In the genomic region with DNA sequence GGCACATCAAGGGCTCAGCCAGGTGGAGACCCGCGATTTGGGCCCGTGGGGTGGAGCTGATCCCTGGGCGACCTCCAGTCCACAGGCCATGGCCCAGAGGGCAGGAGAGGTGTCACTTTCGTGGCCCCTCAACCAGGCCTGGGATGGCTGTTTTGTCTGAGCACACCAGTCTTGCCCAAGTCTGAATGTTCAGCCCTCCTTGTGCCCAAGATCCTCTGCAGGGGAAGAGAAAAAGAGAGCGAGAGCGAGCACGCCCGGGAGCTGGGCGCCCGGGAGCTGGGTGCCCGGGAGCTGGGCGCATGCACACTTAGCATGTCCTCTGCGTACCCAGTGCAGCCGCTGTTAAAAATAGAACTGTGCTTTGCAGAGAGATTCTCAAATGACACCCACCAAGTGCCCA, we compare ENCODE assay signal across 17 cellular contexts.
DNase-seq lines count a peak whose midpoint lies in the region; ATAC-seq and TF ChIP-seq lines count a peak whose summit lies in the region.
"Had no signal": no experiment of that assay in that cellular context is flagged by ENCODE, and none has a peak within 500 bp of the region (broad histone marks: within the 10 kb centered on the region; RNA-seq: fewer than 3 reads in every experiment).

No MANE protein-coding gene starts in this region.

- no peak overlapping the region for H4K8ac ChIP-seq in neuronal stem cell (ENCODE audit: low read depth, low read length)

- H2AFZ ChIP-seq in neuronal stem cell (ENCODE audit: low read length): no peak overlapping the region

- H3K23ac ChIP-seq in neuronal stem cell (ENCODE audit: low read depth, low read length, poor library complexity): no peak overlapping the region

- no CpG with 5 or more reads among the region's 15 CpGs for WGBS in neuronal stem cell (ENCODE audit: extremely low coverage in 2 of 2, insufficient read length in 2 of 2, insufficient replicate concordance in 1 of 2), 2 donors

- no peak overlapping the region for H2BK15ac ChIP-seq in neuronal stem cell (ENCODE audit: low read length)

- H3K4me1 ChIP-seq in neuronal stem cell (ENCODE audit: control insufficient read depth in 2 of 2, insufficient read depth in 1 of 2, low read depth in 1 of 2, low read length in 2 of 2): peaks cover 9 to 19% of the 10 kb centered on the region in 2 donors

- H3K36me3 ChIP-seq in neuronal stem cell (replicated peaks in 1 of 2; ENCODE audit: control insufficient read depth in 2 of 2, insufficient read depth in 2 of 2, low read length in 2 of 2): no peaks in the 10 kb centered on the region

- no peaks in the 10 kb centered on the region for H3K9me3 ChIP-seq in neuronal stem cell (replicated peaks in 1 of 2; ENCODE audit: control insufficient read depth in 2 of 2, insufficient read depth in 1 of 2, low read depth in 1 of 2, low read length in 2 of 2)

- no peak overlapping the region for H2BK12ac ChIP-seq in neuronal stem cell (ENCODE audit: low read length)

- peak; percentile 61 for ATAC-seq in Right ventricle myocardium inferior
- no peak for ATAC-seq in HG03442 (IDR thresholded peaks at IDR 0.05; ENCODE audit: unreplicated experiment)
- ATAC-seq: stimulated activated naive B cell treated with anti-CD40 and anti-IgM and Interleukin-4, amounts not matched to agents 10 μg/mL and 1 μg/mL and 100 μg/mL, for 72 hours; T-cell had no signal

- H3K27me3 Mint-ChIP-seq in nephron progenitor cell (ENCODE audit: low read depth, poor library complexity): peaks cover 12% of the 10 kb centered on the region

- H3K18ac ChIP-seq in neuronal stem cell (ENCODE audit: low read length): no peak overlapping the region

- H2BK120ac ChIP-seq in neuronal stem cell (ENCODE audit: low read depth, low read length): no peak overlapping the region

- no peak for TF ChIP-seq CTCF in coronary artery (IDR thresholded peaks at IDR 0.05)
- no peak for TF ChIP-seq CTCF in nephron progenitor cell (IDR thresholded peaks at IDR 0.05)

- no peak overlapping the region for H3K4me3 Mint-ChIP-seq in nephron progenitor cell
- H3K4me3 Mint-ChIP-seq: activated CD4-positive, alpha-beta memory T cell treated with anti-CD3 and anti-CD28 coated beads, Interleukin-2, amount 10 ng/mL, durations not matched to agents 7 days and 5 days; activated naive CD8-positive, alpha-beta T cell treated with anti-CD3 and anti-CD28 coated beads for 36 hours; memory B cell; stimulated activated naive B cell treated with anti-CD40 and anti-IgM and Interleukin-4, amounts not matched to agents 10 μg/mL and 1 μg/mL and 100 μg/mL, for 72 hours; T-cell had no signal

- H3K14ac ChIP-seq in neuronal stem cell (ENCODE audit: low read length): no peak overlapping the region

- peak; percentile 50 for DNase-seq in Right ventricle myocardium inferior (ENCODE audit: missing footprints)
- DNase-seq in cardiac septum (ENCODE audit: low spot score): no peak
- DNase-seq in coronary artery (ENCODE audit: low spot score): no peak
- DNase-seq in neuronal stem cell (ENCODE audit: low spot score): no peak
- no peak for DNase-seq in activated gamma-delta T cell treated with Interleukin-2 at 50 U/mL for 16 hours
- no peak for DNase-seq in nephron progenitor cell
- no peak for DNase-seq in Kasumi-1 (lab: John Stamatoyannopoulos, UW)
- DNase-seq: activated CD4-positive, alpha-beta memory T cell treated with anti-CD3 and anti-CD28 coated beads, Interleukin-2, amount 10 ng/mL, durations not matched to agents 7 days and 5 days; activated CD4-positive, CD25-positive, alpha-beta regulatory T cell treated with anti-CD3 and anti-CD28 coated beads, Interleukin-2, amount 50 U/mL, for 72 hours; activated naive CD8-positive, alpha-beta T cell treated with anti-CD3 and anti-CD28 coated beads for 36 hours; IMR-90; OCI-M1; stimulated activated CD4-positive, alpha-beta T cell treated with anti-CD3 and anti-CD28 coated beads, Interleukin-4, amount 100 ng/mL, for 1 hour; stimulated activated naive B cell treated with anti-CD40 and anti-IgM and Interleukin-4, amounts not matched to agents 10 μg/mL and 1 μg/mL and 100 μg/mL, for 72 hours had no signal

- intact Hi-C loops in Right ventricle myocardium inferior (cut with DNase I) (loop anchor here (5.0 kb wide), 1 partner anchor 47 kb away; no protein-coding TSS in a partner anchor), cardiac septum (cut with DNase I) (no loop called here)

- H3K27ac ChIP-seq in coronary artery (no peak overlapping the region), neuronal stem cell (replicated peaks; ENCODE audit: low read length) (no peak overlapping the region)

- H3K36me3 Mint-ChIP-seq in nephron progenitor cell (ENCODE audit: low read depth): no peaks in the 10 kb centered on the region
- H3K36me3 Mint-ChIP-seq: activated naive CD8-positive, alpha-beta T cell treated with anti-CD3 and anti-CD28 coated beads for 36 hours; memory B cell; stimulated activated naive B cell treated with anti-CD40 and anti-IgM and Interleukin-4, amounts not matched to agents 10 μg/mL and 1 μg/mL and 100 μg/mL, for 72 hours; T-cell had no signal

- H3K27ac Mint-ChIP-seq in nephron progenitor cell: no peak overlapping the region
- H3K27ac Mint-ChIP-seq: activated CD4-positive, alpha-beta memory T cell treated with anti-CD3 and anti-CD28 coated beads, Interleukin-2, amount 10 ng/mL, durations not matched to agents 7 days and 5 days; activated naive CD8-positive, alpha-beta T cell treated with anti-CD3 and anti-CD28 coated beads for 36 hours; memory B cell; stimulated activated naive B cell treated with anti-CD40 and anti-IgM and Interleukin-4, amounts not matched to agents 10 μg/mL and 1 μg/mL and 100 μg/mL, for 72 hours; T-cell had no signal

- H2AK5ac ChIP-seq in neuronal stem cell (ENCODE audit: low read depth, low read length): peak overlapping the region; percentile 57

- peaks cover 0 to 35% (median 0%) of the 10 kb centered on the region in 3 experiments for H3K27me3 ChIP-seq in neuronal stem cell (ENCODE audit: control insufficient read depth in 3 of 3, insufficient read depth in 3 of 3, low read depth in 1 of 3, low read length in 3 of 3)

- H3K4ac ChIP-seq in neuronal stem cell (ENCODE audit: low read length): no peak overlapping the region

- H3K9ac ChIP-seq in neuronal stem cell (ENCODE audit: low read depth, low read length, poor library complexity): no peak overlapping the region

- H2BK5ac ChIP-seq in neuronal stem cell (ENCODE audit: low read length): no peak overlapping the region

- H3K4me1 Mint-ChIP-seq in nephron progenitor cell: peaks cover 25% of the 10 kb centered on the region
- H3K4me1 Mint-ChIP-seq: activated CD4-positive, alpha-beta memory T cell treated with anti-CD3 and anti-CD28 coated beads, Interleukin-2, amount 10 ng/mL, durations not matched to agents 7 days and 5 days; activated naive CD8-positive, alpha-beta T cell treated with anti-CD3 and anti-CD28 coated beads for 36 hours; T-cell had no signal

- H3K4me3 ChIP-seq in coronary artery (peak overlapping the region; percentile 48), neuronal stem cell (ENCODE audit: low read length in 2 of 2) (no peak overlapping the region)

- H3K4me2 ChIP-seq in neuronal stem cell (ENCODE audit: insufficient read depth, low read length, poor library complexity, severe bottlenecking): no peak overlapping the region

- H3K9me3 Mint-ChIP-seq in nephron progenitor cell: no peaks in the 10 kb centered on the region
- H3K9me3 Mint-ChIP-seq: activated CD4-positive, alpha-beta memory T cell treated with anti-CD3 and anti-CD28 coated beads, Interleukin-2, amount 10 ng/mL, durations not matched to agents 7 days and 5 days; activated naive CD8-positive, alpha-beta T cell treated with anti-CD3 and anti-CD28 coated beads for 36 hours; memory B cell; stimulated activated naive B cell treated with anti-CD40 and anti-IgM and Interleukin-4, amounts not matched to agents 10 μg/mL and 1 μg/mL and 100 μg/mL, for 72 hours; T-cell had no signal

- H4K91ac ChIP-seq in neuronal stem cell (ENCODE audit: low read depth, low read length, poor library complexity): no peak overlapping the region

- H3K79me1 ChIP-seq in neuronal stem cell (ENCODE audit: low read depth, low read length): peaks cover 2% of the 10 kb centered on the region
